In the genomic region with DNA sequence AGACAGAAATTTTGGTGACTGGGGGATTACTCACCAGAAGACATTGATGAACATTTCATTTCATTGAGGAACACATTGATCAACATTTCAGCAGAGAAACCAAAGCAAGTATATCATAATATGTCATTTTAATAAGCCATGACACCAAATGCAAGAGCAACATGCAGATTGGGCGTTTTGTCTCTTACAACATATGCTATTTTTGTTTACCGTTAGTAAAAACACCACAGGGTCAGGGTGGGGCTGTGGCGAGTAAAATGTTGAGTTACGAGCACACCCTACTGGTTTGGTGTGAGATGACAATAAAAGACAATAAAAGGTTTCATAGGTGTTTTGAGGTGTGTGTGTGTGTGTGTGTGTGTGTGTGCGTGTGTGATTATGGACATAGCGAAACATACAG, we compare ENCODE assay signal across 9 cellular contexts.
A peak's percentile ranks its signal among the peaks of the same experiment; 100 is the strongest.
DNase-seq lines count a peak whose midpoint lies in the region; ATAC-seq and TF ChIP-seq lines count a peak whose summit lies in the region.
"Had no signal": no experiment of that assay in that cellular context is flagged by ENCODE, and none has a peak within 500 bp of the region (broad histone marks: within the 10 kb centered on the region; RNA-seq: fewer than 3 reads in every experiment).

No MANE protein-coding gene starts in this region.

- no peaks in the 10 kb centered on the region for H3K36me3 ChIP-seq in SU-DHL-6 (ENCODE audit: low read length)
- H3K36me3 ChIP-seq in liver (ENCODE audit: control insufficient read depth in 4 of 4, insufficient read depth in 3 of 4, low read depth in 1 of 4, low read length in 3 of 4): no peaks in the 10 kb centered on the region

- TF ChIP-seq CTCF in SU-DHL-6 (IDR thresholded peaks at IDR 0.05; ENCODE audit: insufficient read depth, low read length, poor library complexity, severe bottlenecking): peak; percentile 23
- TF ChIP-seq CTCF in liver (IDR thresholded peaks at IDR 0.05; ENCODE audit: low read depth, low read length, missing input control): peak; percentile 43

- 26% methylated on average over 6 of the region's 6 CpGs for WGBS in liver

- no peak overlapping the region for H3K4me3 Mint-ChIP-seq in activated CD4-positive, alpha-beta memory T cell treated with anti-CD3 and anti-CD28 coated beads for 36 hours

- H3K79me2 ChIP-seq in SU-DHL-6 (ENCODE audit: insufficient read depth, low read length): no peaks in the 10 kb centered on the region

- peak; percentile 30 for DNase-seq in EH (ENCODE audit: low read depth)
- no peak for DNase-seq in activated CD4-positive, alpha-beta memory T cell treated with anti-CD3 and anti-CD28 coated beads for 36 hours
- no peak for DNase-seq in HuH-7.5 (ENCODE audit: low spot score)
- no peak for DNase-seq in COLO668 (lab: John Stamatoyannopoulos, UW; ENCODE audit: unreplicated experiment)
- DNase-seq: nucleus accumbens had no signal

- H3K27ac ChIP-seq in SU-DHL-6 (ENCODE audit: low read depth, low read length) (no peak overlapping the region), liver (ENCODE audit: low read depth in 1 of 2, low read length in 2 of 2) (no peak overlapping the region)

- H3K4me1 ChIP-seq in liver (ENCODE audit: control insufficient read depth in 4 of 4, insufficient read depth in 4 of 4, low read length in 3 of 4): peaks cover 0 to 3% (median 0%) of the 10 kb centered on the region in 4 donors

- H3K4me2 ChIP-seq in SU-DHL-6 (ENCODE audit: low read depth, low read length, poor library complexity, severe bottlenecking): no peak overlapping the region

- no peaks in the 10 kb centered on the region for H3K9me2 ChIP-seq in SU-DHL-6 (replicated peaks; ENCODE audit: insufficient read depth, low read length)

- no peak overlapping the region for H2AFZ ChIP-seq in SU-DHL-6 (ENCODE audit: low read depth, low read length, severe bottlenecking)

- H3K9ac ChIP-seq in SU-DHL-6 (ENCODE audit: low read length): no peak overlapping the region
- no peak overlapping the region for H3K9ac ChIP-seq in liver (ENCODE audit: low read depth in 1 of 2, low read length in 2 of 2)

- CTCF ChIA-PET in activated CD4-positive, alpha-beta memory T cell treated with anti-CD3 and anti-CD28 coated beads for 36 hours (lab: Charles Lee): no interaction called here

- no peaks in the 10 kb centered on the region for H3K4me1 Mint-ChIP-seq in activated CD4-positive, alpha-beta memory T cell treated with anti-CD3 and anti-CD28 coated beads for 36 hours (ENCODE audit: low read depth)

- peaks cover 5% of the 10 kb centered on the region for H3K9me3 Mint-ChIP-seq in activated CD4-positive, alpha-beta memory T cell treated with anti-CD3 and anti-CD28 coated beads for 36 hours

- TF ChIP-seq RAD21 in liver (IDR thresholded peaks at IDR 0.05): peak; percentile 75 to 84

- no peak overlapping the region for H3K4me3 ChIP-seq in SU-DHL-6 (ENCODE audit: insufficient read depth, low read length, poor library complexity, severe bottlenecking)
- H3K4me3 ChIP-seq in liver (ENCODE audit: low read depth in 1 of 3, low read length in 3 of 3): no peak overlapping the region

- no peaks in the 10 kb centered on the region for H4K20me1 ChIP-seq in SU-DHL-6 (ENCODE audit: low read depth, low read length)

- H3K9me3 ChIP-seq in SU-DHL-6 (ENCODE audit: insufficient read depth, low read length) (no peaks in the 10 kb centered on the region), liver (ENCODE audit: control insufficient read depth in 4 of 4, low read length in 3 of 4) (no peaks in the 10 kb centered on the region)

- H3K27ac Mint-ChIP-seq in activated CD4-positive, alpha-beta memory T cell treated with anti-CD3 and anti-CD28 coated beads for 36 hours: no peak overlapping the region

- H3F3A ChIP-seq in SU-DHL-6 (ENCODE audit: insufficient read depth): no peaks in the 10 kb centered on the region

- ATAC-seq in HG02610 (IDR thresholded peaks at IDR 0.05; ENCODE audit: unreplicated experiment): peak; percentile 80
- ATAC-seq in HG03139 (IDR thresholded peaks at IDR 0.05; ENCODE audit: unreplicated experiment): no peak

- POLR2A ChIA-PET in activated CD4-positive, alpha-beta memory T cell treated with anti-CD3 and anti-CD28 coated beads for 36 hours (lab: Charles Lee): no interaction called here

- intact Hi-C loops in activated CD4-positive, alpha-beta memory T cell treated with anti-CD3 and anti-CD28 coated beads for 36 hours (cut with micrococcal nuclease): no loop called here

- H3K27me3 ChIP-seq in SU-DHL-6 (ENCODE audit: low read length) (no peaks in the 10 kb centered on the region), liver (ENCODE audit: control insufficient read depth in 4 of 4, insufficient read depth in 4 of 4, low read length in 3 of 4) (no peaks in the 10 kb centered on the region)

- no peaks in the 10 kb centered on the region for H3K36me3 Mint-ChIP-seq in activated CD4-positive, alpha-beta memory T cell treated with anti-CD3 and anti-CD28 coated beads for 36 hours

- no peaks in the 10 kb centered on the region for H3K27me3 Mint-ChIP-seq in activated CD4-positive, alpha-beta memory T cell treated with anti-CD3 and anti-CD28 coated beads for 36 hours

TF ChIP-seq in liver, 16 proteins besides CTCF, POLR2A, EP300 and RAD21:
- TF ChIP-seq, protein P1, sequence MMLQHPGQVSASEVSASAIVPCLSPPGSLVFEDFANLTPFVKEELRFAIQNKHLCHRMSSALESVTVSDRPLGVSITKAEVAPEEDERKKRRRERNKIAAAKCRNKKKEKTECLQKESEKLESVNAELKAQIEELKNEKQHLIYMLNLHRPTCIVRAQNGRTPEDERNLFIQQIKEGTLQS (IDR thresholded peaks at IDR 0.05): no peak
- TF ChIP-seq HNF4A (conservative IDR thresholded peaks at IDR 0.05) (no peak), JUND (IDR thresholded peaks at IDR 0.05) (no peak), EGR1 (IDR thresholded peaks at IDR 0.05; ENCODE audit: low read depth in 2 of 2) (no peak), FOXA2 (IDR thresholded peaks at IDR 0.05) (no peak), HNF4G (IDR thresholded peaks at IDR 0.05) (no peak), GABPA (IDR thresholded peaks at IDR 0.05 in 1 of 2, conservative IDR thresholded peaks at IDR 0.05 in 1 of 2) (no peak), RXRA (IDR thresholded peaks at IDR 0.05) (no peak), SP1 (IDR thresholded peaks at IDR 0.05) (no peak), YY1 (IDR thresholded peaks at IDR 0.05) (no peak), FOXA1 (IDR thresholded peaks at IDR 0.05) (no peak), TAF1 (conservative IDR thresholded peaks at IDR 0.05) (no peak), NR2F2 (IDR thresholded peaks at IDR 0.05) (no peak)
- TF ChIP-seq, protein P2, sequence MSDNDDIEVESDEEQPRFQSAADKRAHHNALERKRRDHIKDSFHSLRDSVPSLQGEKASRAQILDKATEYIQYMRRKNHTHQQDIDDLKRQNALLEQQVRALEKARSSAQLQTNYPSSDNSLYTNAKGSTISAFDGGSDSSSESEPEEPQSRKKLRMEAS (IDR thresholded peaks at IDR 0.05): no peak
- TF ChIP-seq, protein P3, sequence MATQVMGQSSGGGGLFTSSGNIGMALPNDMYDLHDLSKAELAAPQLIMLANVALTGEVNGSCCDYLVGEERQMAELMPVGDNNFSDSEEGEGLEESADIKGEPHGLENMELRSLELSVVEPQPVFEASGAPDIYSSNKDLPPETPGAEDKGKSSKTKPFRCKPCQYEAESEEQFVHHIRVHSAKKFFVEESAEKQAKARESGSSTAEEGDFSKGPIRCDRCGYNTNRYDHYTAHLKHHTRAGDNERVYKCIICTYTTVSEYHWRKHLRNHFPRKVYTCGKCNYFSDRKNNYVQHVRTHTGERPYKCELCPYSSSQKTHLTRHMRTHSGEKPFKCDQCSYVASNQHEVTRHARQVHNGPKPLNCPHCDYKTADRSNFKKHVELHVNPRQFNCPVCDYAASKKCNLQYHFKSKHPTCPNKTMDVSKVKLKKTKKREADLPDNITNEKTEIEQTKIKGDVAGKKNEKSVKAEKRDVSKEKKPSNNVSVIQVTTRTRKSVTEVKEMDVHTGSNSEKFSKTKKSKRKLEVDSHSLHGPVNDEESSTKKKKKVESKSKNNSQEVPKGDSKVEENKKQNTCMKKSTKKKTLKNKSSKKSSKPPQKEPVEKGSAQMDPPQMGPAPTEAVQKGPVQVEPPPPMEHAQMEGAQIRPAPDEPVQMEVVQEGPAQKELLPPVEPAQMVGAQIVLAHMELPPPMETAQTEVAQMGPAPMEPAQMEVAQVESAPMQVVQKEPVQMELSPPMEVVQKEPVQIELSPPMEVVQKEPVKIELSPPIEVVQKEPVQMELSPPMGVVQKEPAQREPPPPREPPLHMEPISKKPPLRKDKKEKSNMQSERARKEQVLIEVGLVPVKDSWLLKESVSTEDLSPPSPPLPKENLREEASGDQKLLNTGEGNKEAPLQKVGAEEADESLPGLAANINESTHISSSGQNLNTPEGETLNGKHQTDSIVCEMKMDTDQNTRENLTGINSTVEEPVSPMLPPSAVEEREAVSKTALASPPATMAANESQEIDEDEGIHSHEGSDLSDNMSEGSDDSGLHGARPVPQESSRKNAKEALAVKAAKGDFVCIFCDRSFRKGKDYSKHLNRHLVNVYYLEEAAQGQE (IDR thresholded peaks at IDR 0.05): no peak
- TF ChIP-seq, protein P4, sequence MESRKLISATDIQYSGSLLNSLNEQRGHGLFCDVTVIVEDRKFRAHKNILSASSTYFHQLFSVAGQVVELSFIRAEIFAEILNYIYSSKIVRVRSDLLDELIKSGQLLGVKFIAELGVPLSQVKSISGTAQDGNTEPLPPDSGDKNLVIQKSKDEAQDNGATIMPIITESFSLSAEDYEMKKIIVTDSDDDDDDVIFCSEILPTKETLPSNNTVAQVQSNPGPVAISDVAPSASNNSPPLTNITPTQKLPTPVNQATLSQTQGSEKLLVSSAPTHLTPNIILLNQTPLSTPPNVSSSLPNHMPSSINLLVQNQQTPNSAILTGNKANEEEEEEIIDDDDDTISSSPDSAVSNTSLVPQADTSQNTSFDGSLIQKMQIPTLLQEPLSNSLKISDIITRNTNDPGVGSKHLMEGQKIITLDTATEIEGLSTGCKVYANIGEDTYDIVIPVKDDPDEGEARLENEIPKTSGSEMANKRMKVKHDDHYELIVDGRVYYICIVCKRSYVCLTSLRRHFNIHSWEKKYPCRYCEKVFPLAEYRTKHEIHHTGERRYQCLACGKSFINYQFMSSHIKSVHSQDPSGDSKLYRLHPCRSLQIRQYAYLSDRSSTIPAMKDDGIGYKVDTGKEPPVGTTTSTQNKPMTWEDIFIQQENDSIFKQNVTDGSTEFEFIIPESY (IDR thresholded peaks at IDR 0.05): no peak
TF ChIP-seq in liver: peak in this region for 0.
